1 cellular context compared by ENCODE assay signal in the genomic region with DNA sequence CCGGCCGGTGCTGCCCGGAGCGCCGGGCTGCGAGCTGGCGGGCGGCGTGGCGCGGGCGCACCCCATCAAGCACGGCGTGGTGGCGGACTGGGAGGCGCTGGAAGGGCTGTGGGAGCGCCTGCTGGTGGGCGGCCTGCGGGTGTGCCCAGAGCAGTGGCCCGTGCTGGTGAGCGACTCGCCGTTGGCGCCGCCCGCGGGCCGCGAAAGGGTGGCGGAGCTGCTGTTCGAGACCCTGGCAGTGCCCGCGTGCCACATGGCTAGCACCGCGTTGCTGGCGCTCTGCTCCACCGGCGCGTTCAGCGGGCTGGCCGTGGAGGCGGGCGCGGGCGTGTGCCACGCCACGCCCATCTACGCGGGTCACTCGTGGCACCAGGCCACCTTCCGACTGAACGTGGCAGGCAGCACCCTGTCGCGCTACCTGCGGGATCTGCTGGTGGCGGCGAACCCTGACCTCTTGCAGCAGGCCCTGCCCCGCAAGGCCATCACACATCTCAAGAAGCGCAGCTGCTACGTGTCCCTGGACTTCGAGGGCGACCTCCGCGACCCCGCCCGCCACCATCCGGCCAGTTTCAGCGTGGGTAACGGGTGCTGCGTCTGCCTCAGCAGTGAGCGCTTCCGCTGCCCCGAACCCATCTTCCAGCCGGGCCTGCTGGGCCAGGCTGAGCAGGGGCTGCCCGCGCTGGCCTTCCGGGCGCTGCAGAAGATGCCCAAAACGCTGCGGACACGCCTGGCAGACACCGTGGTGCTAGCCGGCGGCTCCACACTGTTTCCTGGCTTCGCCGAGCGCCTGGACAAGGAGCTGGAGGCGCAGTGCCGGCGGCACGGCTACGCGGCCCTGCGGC.
TF ChIP-seq lines count a peak whose summit lies in the region.

No MANE protein-coding gene starts in this region.

TF ChIP-seq in GM12878, 131 proteins besides CTCF, POLR2A, EP300 and RAD21:
- TF ChIP-seq MEF2B (IDR thresholded peaks at IDR 0.05; ENCODE audit: partially characterized antibody, poor library complexity, severe bottlenecking) (no peak), LARP7 (IDR thresholded peaks at IDR 0.05) (peak; percentile 27), CHD4 (IDR thresholded peaks at IDR 0.05) (no peak), IRF4 (IDR thresholded peaks at IDR 0.05; ENCODE audit: low read depth, low read length) (0 out of 2 replicates have a peak, but pooled peaks have one; percentile 18), DPF2 (IDR thresholded peaks at IDR 0.05) (peak; percentile 40; the same call in 1 of the 2 replicates), EGR1 (IDR thresholded peaks at IDR 0.05; ENCODE audit: borderline replicate concordance in 1 of 2, low read depth in 2 of 2, low read length in 2 of 2) (no peak), FOXK2 (IDR thresholded peaks at IDR 0.05) (no peak), KLF5 (IDR thresholded peaks at IDR 0.05; ENCODE audit: partially characterized antibody) (no peak), BACH1 (IDR thresholded peaks at IDR 0.05; ENCODE audit: borderline replicate concordance) (peak; percentile 31; the same call in 1 of the 2 replicates), SMC3 (IDR thresholded peaks at IDR 0.05; ENCODE audit: borderline replicate concordance, low read length) (peak; percentile 92), ZSCAN29 (IDR thresholded peaks at IDR 0.05) (0 out of 2 replicates have a peak, but pooled peaks have one; percentile 51), NR2F1 (conservative IDR thresholded peaks at IDR 0.05) (peak; percentile 83), GATAD2B (conservative IDR thresholded peaks at IDR 0.05; ENCODE audit: low read depth) (peak; percentile 59), NR2C1 (IDR thresholded peaks at IDR 0.05) (no peak), CBX3 (IDR thresholded peaks at IDR 0.05; ENCODE audit: borderline replicate concordance, low read depth) (no peak), FOS (IDR thresholded peaks at IDR 0.05; ENCODE audit: borderline replicate concordance, extremely low read depth, insufficient read length) (no peak), BHLHE40 (IDR thresholded peaks at IDR 0.05; ENCODE audit: borderline replicate concordance in 1 of 2, low read depth in 2 of 2, low read length in 1 of 2) (peak in 1 of 2 experiments; percentile 71; a peak in 2 of 4 replicates), JUNB (IDR thresholded peaks at IDR 0.05) (no peak), ZNF274 (IDR thresholded peaks at IDR 0.05; ENCODE audit: insufficient read depth, insufficient read length) (no peak), NR2C2 (IDR thresholded peaks at IDR 0.05; ENCODE audit: borderline replicate concordance, control insufficient read depth, insufficient read length, low read depth) (no peak), NBN (IDR thresholded peaks at IDR 0.05) (0 out of 2 replicates have a peak, but pooled peaks have one; percentile 51), IKZF2 (IDR thresholded peaks at IDR 0.05) (peak in 1 of 2 experiments; percentile 42; a peak in 3 of 4 replicates), FOXM1 (IDR thresholded peaks at IDR 0.05; ENCODE audit: low read depth, low read length) (no peak), MXI1 (IDR thresholded peaks at IDR 0.05; ENCODE audit: low read depth, low read length) (0 out of 2 replicates have a peak, but pooled peaks have one; percentile 40), ZNF622 (IDR thresholded peaks at IDR 0.05) (no peak), TBL1XR1 (IDR thresholded peaks at IDR 0.05; ENCODE audit: low read depth, low read length) (no peak), CHD1 (IDR thresholded peaks at IDR 0.05; ENCODE audit: low read depth, low read length) (0 out of 2 replicates have a peak, but pooled peaks have one; percentile 38), RB1 (IDR thresholded peaks at IDR 0.05; ENCODE audit: borderline replicate concordance) (peak; percentile 88), POU2F2 (IDR thresholded peaks at IDR 0.05; ENCODE audit: borderline replicate concordance, low read depth, low read length) (0 out of 3 replicates have a peak, but pooled peaks have one; percentile 27), ASH2L (IDR thresholded peaks at IDR 0.05; ENCODE audit: borderline replicate concordance, low read depth) (no peak), RUNX3 (IDR thresholded peaks at IDR 0.05; ENCODE audit: low read length) (peak; percentile 22), MYC (IDR thresholded peaks at IDR 0.05; ENCODE audit: insufficient read depth, insufficient read length, insufficient replicate concordance, low read length, severe bottlenecking) (peak; percentile 68), SUPT20H (IDR thresholded peaks at IDR 0.05; ENCODE audit: borderline replicate concordance, control insufficient read depth, low read depth, low read length) (no peak), YY1 (IDR thresholded peaks at IDR 0.05; ENCODE audit: low read depth, low read length) (peak; percentile 91), SMARCA5 (IDR thresholded peaks at IDR 0.05) (peak; percentile 92; the same call in 1 of the 2 replicates), TCF3 (IDR thresholded peaks at IDR 0.05; ENCODE audit: borderline replicate concordance, insufficient read depth, low read depth, low read length) (0 out of 2 replicates have a peak, but pooled peaks have one; percentile 25), CHD2 (IDR thresholded peaks at IDR 0.05; ENCODE audit: borderline replicate concordance, low read depth, low read length) (no peak), IKZF1 (conservative IDR thresholded peaks at IDR 0.05) (peak; percentile 63)
- TF ChIP-seq, protein P1, sequence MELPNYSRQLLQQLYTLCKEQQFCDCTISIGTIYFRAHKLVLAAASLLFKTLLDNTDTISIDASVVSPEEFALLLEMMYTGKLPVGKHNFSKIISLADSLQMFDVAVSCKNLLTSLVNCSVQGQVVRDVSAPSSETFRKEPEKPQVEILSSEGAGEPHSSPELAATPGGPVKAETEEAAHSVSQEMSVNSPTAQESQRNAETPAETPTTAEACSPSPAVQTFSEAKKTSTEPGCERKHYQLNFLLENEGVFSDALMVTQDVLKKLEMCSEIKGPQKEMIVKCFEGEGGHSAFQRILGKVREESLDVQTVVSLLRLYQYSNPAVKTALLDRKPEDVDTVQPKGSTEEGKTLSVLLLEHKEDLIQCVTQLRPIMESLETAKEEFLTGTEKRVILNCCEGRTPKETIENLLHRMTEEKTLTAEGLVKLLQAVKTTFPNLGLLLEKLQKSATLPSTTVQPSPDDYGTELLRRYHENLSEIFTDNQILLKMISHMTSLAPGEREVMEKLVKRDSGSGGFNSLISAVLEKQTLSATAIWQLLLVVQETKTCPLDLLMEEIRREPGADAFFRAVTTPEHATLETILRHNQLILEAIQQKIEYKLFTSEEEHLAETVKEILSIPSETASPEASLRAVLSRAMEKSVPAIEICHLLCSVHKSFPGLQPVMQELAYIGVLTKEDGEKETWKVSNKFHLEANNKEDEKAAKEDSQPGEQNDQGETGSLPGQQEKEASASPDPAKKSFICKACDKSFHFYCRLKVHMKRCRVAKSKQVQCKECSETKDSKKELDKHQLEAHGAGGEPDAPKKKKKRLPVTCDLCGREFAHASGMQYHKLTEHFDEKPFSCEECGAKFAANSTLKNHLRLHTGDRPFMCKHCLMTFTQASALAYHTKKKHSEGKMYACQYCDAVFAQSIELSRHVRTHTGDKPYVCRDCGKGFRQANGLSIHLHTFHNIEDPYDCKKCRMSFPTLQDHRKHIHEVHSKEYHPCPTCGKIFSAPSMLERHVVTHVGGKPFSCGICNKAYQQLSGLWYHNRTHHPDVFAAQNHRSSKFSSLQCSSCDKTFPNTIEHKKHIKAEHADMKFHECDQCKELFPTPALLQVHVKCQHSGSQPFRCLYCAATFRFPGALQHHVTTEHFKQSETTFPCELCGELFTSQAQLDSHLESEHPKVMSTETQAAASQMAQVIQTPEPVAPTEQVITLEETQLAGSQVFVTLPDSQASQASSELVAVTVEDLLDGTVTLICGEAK (IDR thresholded peaks at IDR 0.05; ENCODE audit: borderline replicate concordance), result peak; percentile 47
- TF ChIP-seq, protein P2, sequence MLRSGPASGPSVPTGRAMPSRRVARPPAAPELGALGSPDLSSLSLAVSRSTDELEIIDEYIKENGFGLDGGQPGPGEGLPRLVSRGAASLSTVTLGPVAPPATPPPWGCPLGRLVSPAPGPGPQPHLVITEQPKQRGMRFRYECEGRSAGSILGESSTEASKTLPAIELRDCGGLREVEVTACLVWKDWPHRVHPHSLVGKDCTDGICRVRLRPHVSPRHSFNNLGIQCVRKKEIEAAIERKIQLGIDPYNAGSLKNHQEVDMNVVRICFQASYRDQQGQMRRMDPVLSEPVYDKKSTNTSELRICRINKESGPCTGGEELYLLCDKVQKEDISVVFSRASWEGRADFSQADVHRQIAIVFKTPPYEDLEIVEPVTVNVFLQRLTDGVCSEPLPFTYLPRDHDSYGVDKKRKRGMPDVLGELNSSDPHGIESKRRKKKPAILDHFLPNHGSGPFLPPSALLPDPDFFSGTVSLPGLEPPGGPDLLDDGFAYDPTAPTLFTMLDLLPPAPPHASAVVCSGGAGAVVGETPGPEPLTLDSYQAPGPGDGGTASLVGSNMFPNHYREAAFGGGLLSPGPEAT (IDR thresholded peaks at IDR 0.05; ENCODE audit: low read depth), result no peak
- TF ChIP-seq, protein P3, sequence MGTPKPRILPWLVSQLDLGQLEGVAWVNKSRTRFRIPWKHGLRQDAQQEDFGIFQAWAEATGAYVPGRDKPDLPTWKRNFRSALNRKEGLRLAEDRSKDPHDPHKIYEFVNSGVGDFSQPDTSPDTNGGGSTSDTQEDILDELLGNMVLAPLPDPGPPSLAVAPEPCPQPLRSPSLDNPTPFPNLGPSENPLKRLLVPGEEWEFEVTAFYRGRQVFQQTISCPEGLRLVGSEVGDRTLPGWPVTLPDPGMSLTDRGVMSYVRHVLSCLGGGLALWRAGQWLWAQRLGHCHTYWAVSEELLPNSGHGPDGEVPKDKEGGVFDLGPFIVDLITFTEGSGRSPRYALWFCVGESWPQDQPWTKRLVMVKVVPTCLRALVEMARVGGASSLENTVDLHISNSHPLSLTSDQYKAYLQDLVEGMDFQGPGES (IDR thresholded peaks at IDR 0.05), result 0 out of 2 replicates have a peak, but pooled peaks have one; percentile 16
- TF ChIP-seq, protein P4, sequence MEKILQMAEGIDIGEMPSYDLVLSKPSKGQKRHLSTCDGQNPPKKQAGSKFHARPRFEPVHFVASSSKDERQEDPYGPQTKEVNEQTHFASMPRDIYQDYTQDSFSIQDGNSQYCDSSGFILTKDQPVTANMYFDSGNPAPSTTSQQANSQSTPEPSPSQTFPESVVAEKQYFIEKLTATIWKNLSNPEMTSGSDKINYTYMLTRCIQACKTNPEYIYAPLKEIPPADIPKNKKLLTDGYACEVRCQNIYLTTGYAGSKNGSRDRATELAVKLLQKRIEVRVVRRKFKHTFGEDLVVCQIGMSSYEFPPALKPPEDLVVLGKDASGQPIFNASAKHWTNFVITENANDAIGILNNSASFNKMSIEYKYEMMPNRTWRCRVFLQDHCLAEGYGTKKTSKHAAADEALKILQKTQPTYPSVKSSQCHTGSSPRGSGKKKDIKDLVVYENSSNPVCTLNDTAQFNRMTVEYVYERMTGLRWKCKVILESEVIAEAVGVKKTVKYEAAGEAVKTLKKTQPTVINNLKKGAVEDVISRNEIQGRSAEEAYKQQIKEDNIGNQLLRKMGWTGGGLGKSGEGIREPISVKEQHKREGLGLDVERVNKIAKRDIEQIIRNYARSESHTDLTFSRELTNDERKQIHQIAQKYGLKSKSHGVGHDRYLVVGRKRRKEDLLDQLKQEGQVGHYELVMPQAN (conservative IDR thresholded peaks at IDR 0.05), result 0 out of 2 replicates have a peak, but pooled peaks have one; percentile 33
- TF ChIP-seq, protein P5, sequence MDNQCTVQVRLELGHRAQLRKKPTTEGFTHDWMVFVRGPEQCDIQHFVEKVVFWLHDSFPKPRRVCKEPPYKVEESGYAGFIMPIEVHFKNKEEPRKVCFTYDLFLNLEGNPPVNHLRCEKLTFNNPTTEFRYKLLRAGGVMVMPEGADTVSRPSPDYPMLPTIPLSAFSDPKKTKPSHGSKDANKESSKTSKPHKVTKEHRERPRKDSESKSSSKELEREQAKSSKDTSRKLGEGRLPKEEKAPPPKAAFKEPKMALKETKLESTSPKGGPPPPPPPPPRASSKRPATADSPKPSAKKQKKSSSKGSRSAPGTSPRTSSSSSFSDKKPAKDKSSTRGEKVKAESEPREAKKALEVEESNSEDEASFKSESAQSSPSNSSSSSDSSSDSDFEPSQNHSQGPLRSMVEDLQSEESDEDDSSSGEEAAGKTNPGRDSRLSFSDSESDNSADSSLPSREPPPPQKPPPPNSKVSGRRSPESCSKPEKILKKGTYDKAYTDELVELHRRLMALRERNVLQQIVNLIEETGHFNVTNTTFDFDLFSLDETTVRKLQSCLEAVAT (IDR thresholded peaks at IDR 0.05), result no peak
- TF ChIP-seq, protein P6, sequence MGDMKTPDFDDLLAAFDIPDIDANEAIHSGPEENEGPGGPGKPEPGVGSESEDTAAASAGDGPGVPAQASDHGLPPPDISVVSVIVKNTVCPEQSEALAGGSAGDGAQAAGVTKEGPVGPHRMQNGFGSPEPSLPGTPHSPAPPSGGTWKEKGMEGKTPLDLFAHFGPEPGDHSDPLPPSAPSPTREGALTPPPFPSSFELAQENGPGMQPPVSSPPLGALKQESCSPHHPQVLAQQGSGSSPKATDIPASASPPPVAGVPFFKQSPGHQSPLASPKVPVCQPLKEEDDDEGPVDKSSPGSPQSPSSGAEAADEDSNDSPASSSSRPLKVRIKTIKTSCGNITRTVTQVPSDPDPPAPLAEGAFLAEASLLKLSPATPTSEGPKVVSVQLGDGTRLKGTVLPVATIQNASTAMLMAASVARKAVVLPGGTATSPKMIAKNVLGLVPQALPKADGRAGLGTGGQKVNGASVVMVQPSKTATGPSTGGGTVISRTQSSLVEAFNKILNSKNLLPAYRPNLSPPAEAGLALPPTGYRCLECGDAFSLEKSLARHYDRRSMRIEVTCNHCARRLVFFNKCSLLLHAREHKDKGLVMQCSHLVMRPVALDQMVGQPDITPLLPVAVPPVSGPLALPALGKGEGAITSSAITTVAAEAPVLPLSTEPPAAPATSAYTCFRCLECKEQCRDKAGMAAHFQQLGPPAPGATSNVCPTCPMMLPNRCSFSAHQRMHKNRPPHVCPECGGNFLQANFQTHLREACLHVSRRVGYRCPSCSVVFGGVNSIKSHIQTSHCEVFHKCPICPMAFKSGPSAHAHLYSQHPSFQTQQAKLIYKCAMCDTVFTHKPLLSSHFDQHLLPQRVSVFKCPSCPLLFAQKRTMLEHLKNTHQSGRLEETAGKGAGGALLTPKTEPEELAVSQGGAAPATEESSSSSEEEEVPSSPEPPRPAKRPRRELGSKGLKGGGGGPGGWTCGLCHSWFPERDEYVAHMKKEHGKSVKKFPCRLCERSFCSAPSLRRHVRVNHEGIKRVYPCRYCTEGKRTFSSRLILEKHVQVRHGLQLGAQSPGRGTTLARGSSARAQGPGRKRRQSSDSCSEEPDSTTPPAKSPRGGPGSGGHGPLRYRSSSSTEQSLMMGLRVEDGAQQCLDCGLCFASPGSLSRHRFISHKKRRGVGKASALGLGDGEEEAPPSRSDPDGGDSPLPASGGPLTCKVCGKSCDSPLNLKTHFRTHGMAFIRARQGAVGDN (IDR thresholded peaks at IDR 0.05), result peak; percentile 52; the same call in 1 of the 2 replicates
